In the genomic region with DNA sequence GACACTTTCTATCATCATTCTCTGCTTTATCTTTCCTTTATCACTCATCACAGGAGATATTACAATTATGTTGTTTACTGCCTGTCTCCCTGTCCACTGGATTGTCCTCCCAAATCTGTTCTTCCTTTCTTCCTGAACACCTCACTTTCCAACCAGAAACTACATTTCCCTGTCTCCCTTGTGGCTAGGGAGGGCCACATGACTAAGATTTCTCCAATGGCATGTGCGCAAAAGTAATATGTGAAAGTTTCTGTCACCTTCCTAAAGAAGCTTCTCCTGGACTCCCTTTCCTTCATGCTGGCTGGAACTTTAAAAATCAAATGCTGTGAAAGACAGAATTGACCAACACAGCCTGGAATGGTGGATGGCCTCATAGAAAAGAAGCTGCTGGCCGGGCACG, we compare ENCODE assay signal across 39 cellular contexts. TPM values are rescaled to one million over a fixed set of nuclear protein-coding genes. Genes with fewer than 3 reads are reported as not detected.
"Had no signal": no experiment of that assay in that cellular context is flagged by ENCODE, and none has a peak within 500 bp of the region (broad histone marks: within the 10 kb centered on the region; RNA-seq: fewer than 3 reads in every experiment).

No MANE protein-coding gene starts in this region.

- H3K36me3 Mint-ChIP-seq: activated CD4-positive, alpha-beta memory T cell treated with anti-CD3 and anti-CD28 coated beads for 36 hours; activated CD8-positive, alpha-beta memory T cell treated with anti-CD3 and anti-CD28 coated beads, Interleukin-2, amount 10 ng/mL, durations not matched to agents 7 days and 5 days; activated naive CD8-positive, alpha-beta T cell had no signal

- H3K4me3 Mint-ChIP-seq: activated CD4-positive, alpha-beta memory T cell treated with anti-CD3 and anti-CD28 coated beads for 36 hours; activated CD4-positive, alpha-beta T cell treated with anti-CD3 and anti-CD28 coated beads for 36 hours; activated CD4-positive, alpha-beta T cell treated with anti-CD3 and anti-CD28 coated beads, Interleukin-2, amount 10 ng/mL, durations not matched to agents 24 days and 14 days; activated CD8-positive, alpha-beta memory T cell treated with anti-CD3 and anti-CD28 coated beads, Interleukin-2, amount 10 ng/mL, durations not matched to agents 7 days and 5 days; activated CD8-positive, alpha-beta T cell treated with anti-CD3 and anti-CD28 coated beads, Interleukin-2, amount 10 ng/mL, durations not matched to agents 7 days and 5 days; activated naive CD8-positive, alpha-beta T cell; T-helper 17 cell; T-helper 2 cell treated with Interferon-gamma antibody and Interleukin-4, amounts not matched to agents 5 μg/mL and 100 μg/mL, for 36 hours had no signal

- H3K27ac ChIP-seq: brain microvascular endothelial cell, epithelial cell of prostate, esophagus squamous epithelium, gastroesophageal sphincter, WERI-Rb-1 had no signal

- DNase-seq: activated CD4-positive, alpha-beta memory T cell treated with anti-CD3 and anti-CD28 coated beads for 36 hours; activated CD4-positive, alpha-beta T cell treated with anti-CD3 and anti-CD28 coated beads for 36 hours; activated CD4-positive, alpha-beta T cell treated with anti-CD3 and anti-CD28 coated beads, Interleukin-2, amount 10 ng/mL, durations not matched to agents 24 days and 14 days; activated CD4-positive, CD25-positive, alpha-beta regulatory T cell; activated CD4-positive, CD25-positive, alpha-beta regulatory T cell treated with anti-CD3 and anti-CD28 coated beads, Interleukin-2, amount 50 U/mL, for 72 hours; activated CD8-positive, alpha-beta memory T cell treated with anti-CD3 and anti-CD28 coated beads, Interleukin-2, amount 10 ng/mL, durations not matched to agents 7 days and 5 days; activated CD8-positive, alpha-beta memory T cell treated with anti-CD3 and anti-CD28 coated beads, Interleukin-2, amount 50 U/mL, for 4 hours; activated CD8-positive, alpha-beta T cell treated with anti-CD3 and anti-CD28 coated beads, Interleukin-2, amount 10 ng/mL, durations not matched to agents 7 days and 5 days; activated effector memory CD4-positive, alpha-beta T cell treated with Interleukin-2 at 50 U/mL for 16 hours; activated gamma-delta T cell treated with Interleukin-2 at 50 U/mL for 16 hours; activated naive CD4-positive, alpha-beta T cell treated with anti-CD3 and anti-CD28 coated beads, Interleukin-2, amount 50 U/mL, for 16 hours; activated naive CD4-positive, alpha-beta T cell treated with Interleukin-2 at 50 U/mL for 16 hours; activated T-cell treated with anti-CD3 and anti-CD28 coated beads, Interleukin-2, amount 50 U/mL, for 1 hour; activated T-cell treated with anti-CD3 and anti-CD28 coated beads, Interleukin-2, amount 50 U/mL, for 48 hours; amniotic stem cell; anterior cingulate cortex; brain microvascular endothelial cell; caudate nucleus; cortex of kidney; effector CD8-positive, alpha-beta T cell; esophagus squamous epithelium; foreskin melanocyte; T-helper 1 cell; T-helper 17 cell; T1000; WERI-Rb-1 had no signal

- H3K4me1 ChIP-seq: esophagus squamous epithelium, gastroesophageal sphincter had no signal

- H3K36me3 ChIP-seq: brain microvascular endothelial cell, esophagus squamous epithelium, gastroesophageal sphincter, WERI-Rb-1 had no signal

- H3K27me3 ChIP-seq: brain microvascular endothelial cell, esophagus squamous epithelium, gastroesophageal sphincter had no signal

- H3K27ac Mint-ChIP-seq: activated CD4-positive, alpha-beta memory T cell treated with anti-CD3 and anti-CD28 coated beads for 36 hours; activated CD4-positive, alpha-beta T cell treated with anti-CD3 and anti-CD28 coated beads for 36 hours; activated CD4-positive, alpha-beta T cell treated with anti-CD3 and anti-CD28 coated beads, Interleukin-2, amount 10 ng/mL, durations not matched to agents 24 days and 14 days; activated CD8-positive, alpha-beta memory T cell treated with anti-CD3 and anti-CD28 coated beads, Interleukin-2, amount 10 ng/mL, durations not matched to agents 7 days and 5 days; activated CD8-positive, alpha-beta T cell treated with anti-CD3 and anti-CD28 coated beads, Interleukin-2, amount 10 ng/mL, durations not matched to agents 7 days and 5 days; activated naive CD8-positive, alpha-beta T cell; T-helper 2 cell treated with Interferon-gamma antibody and Interleukin-4, amounts not matched to agents 5 μg/mL and 100 μg/mL, for 36 hours had no signal

- H3K4me3 ChIP-seq: esophagus squamous epithelium, gastroesophageal sphincter had no signal

- ATAC-seq: activated CD8-positive, alpha-beta memory T cell treated with anti-CD3 and anti-CD28 coated beads, Interleukin-2, amount 10 ng/mL, durations not matched to agents 7 days and 5 days; activated CD8-positive, alpha-beta T cell treated with anti-CD3 and anti-CD28 coated beads, Interleukin-2, amount 10 ng/mL, durations not matched to agents 7 days and 5 days; gastroesophageal sphincter; T-helper 17 cell had no signal

- H3K27me3 Mint-ChIP-seq: activated CD4-positive, alpha-beta memory T cell treated with anti-CD3 and anti-CD28 coated beads for 36 hours; activated CD4-positive, alpha-beta T cell treated with anti-CD3 and anti-CD28 coated beads for 36 hours; activated CD4-positive, alpha-beta T cell treated with anti-CD3 and anti-CD28 coated beads, Interleukin-2, amount 10 ng/mL, durations not matched to agents 24 days and 14 days; activated CD8-positive, alpha-beta memory T cell treated with anti-CD3 and anti-CD28 coated beads, Interleukin-2, amount 10 ng/mL, durations not matched to agents 7 days and 5 days; activated naive CD8-positive, alpha-beta T cell; T-helper 17 cell had no signal

- H3K9me3 ChIP-seq: esophagus squamous epithelium, gastroesophageal sphincter had no signal

- H3K9me3 Mint-ChIP-seq: activated CD4-positive, alpha-beta memory T cell treated with anti-CD3 and anti-CD28 coated beads for 36 hours; activated CD4-positive, alpha-beta T cell treated with anti-CD3 and anti-CD28 coated beads, Interleukin-2, amount 10 ng/mL, durations not matched to agents 24 days and 14 days; T-helper 2 cell treated with Interferon-gamma antibody and Interleukin-4, amounts not matched to agents 5 μg/mL and 100 μg/mL, for 36 hours had no signal

RNA-seq across cellular contexts. Expression of a gene that starts 58.2 kb away (rescaled TPM):
- total RNA-seq: activated CD4-positive, alpha-beta memory T cell treated with anti-CD3 and anti-CD28 coated beads for 36 hours; activated CD4-positive, alpha-beta T cell treated with anti-CD3 and anti-CD28 coated beads for 36 hours; activated CD4-positive, alpha-beta T cell treated with anti-CD3 and anti-CD28 coated beads, Interleukin-2, amount 10 ng/mL, durations not matched to agents 24 days and 14 days; activated CD8-positive, alpha-beta memory T cell treated with anti-CD3 and anti-CD28 coated beads for 36 hours; activated CD8-positive, alpha-beta memory T cell treated with anti-CD3 and anti-CD28 coated beads, Interleukin-2, amount 10 ng/mL, durations not matched to agents 7 days and 5 days; activated CD8-positive, alpha-beta T cell treated with anti-CD3 and anti-CD28 coated beads, Interleukin-2, amount 10 ng/mL, durations not matched to agents 7 days and 5 days; astrocyte; bronchial epithelial cell; chondrocyte; dermis microvascular lymphatic vessel endothelial cell; endothelial cell of umbilical vein; esophagus squamous epithelium; fibroblast of lung; fibroblast of villous mesenchyme; gastroesophageal sphincter; glomerular endothelial cell; T-helper 17 cell had no signal
